ENCODE assay signal across 1 cellular context in the genomic region with DNA sequence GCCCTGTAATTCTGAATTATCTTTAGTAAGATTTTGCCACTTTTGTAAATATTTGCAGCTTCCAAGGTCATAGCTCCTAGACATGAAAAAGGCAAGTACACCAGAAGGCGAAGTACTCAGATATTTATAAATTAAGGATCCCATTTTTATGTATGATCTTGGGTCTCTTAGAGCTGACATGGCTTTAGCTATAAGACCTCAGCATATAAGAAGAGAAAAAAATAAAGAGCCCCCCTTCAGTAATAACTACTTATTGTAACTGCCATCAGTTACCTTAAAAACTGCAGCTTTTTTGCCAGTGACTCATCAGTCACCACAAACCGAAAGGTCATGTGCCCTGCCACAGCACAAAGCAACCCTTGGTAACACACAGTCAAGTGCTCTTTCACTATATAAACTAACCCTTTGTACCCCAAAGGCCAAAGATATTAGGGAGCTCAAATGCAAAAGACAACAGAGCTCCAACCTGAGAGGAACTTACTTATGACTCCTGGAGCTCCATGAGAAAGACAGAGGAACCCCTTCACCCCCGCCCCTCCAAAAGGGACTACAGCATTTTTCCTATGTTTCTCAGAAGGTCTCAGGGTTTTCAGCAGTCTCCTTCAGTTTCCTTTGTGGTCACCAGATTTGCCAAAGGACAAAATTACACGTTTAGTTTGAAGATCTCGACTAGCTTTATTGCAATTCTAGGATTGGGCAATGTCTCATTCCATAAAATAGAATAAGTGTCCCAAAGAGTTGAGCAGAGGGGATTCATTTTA.
TF ChIP-seq lines count a peak whose summit lies in the region.

No MANE protein-coding gene starts in this region.

TF ChIP-seq in HepG2, 621 proteins besides CTCF, POLR2A, EP300 and RAD21 (continued from another document):
- TF ChIP-seq, protein P1, sequence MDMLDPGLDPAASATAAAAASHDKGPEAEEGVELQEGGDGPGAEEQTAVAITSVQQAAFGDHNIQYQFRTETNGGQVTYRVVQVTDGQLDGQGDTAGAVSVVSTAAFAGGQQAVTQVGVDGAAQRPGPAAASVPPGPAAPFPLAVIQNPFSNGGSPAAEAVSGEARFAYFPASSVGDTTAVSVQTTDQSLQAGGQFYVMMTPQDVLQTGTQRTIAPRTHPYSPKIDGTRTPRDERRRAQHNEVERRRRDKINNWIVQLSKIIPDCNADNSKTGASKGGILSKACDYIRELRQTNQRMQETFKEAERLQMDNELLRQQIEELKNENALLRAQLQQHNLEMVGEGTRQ (IDR thresholded peaks at IDR 0.05; ENCODE audit: low read depth, low read length), result 0 out of 2 replicates have a peak, but pooled peaks have one; percentile 38
- TF ChIP-seq, protein P1 (CRISPR knock-in tag; IDR thresholded peaks at IDR 0.05; ENCODE audit: borderline replicate concordance), result peak; percentile 39; the same call in 1 of the 2 replicates
- TF ChIP-seq GTF2F1 (IDR thresholded peaks at IDR 0.05; ENCODE audit: low read length), result no peak
- no peak for TF ChIP-seq SRSF4 (IDR thresholded peaks at IDR 0.05; ENCODE audit: low read depth, low read length, poor library complexity, severe bottlenecking)
